Comparison of ENCODE assay signal across 1 cellular context in genomic region chr9:134174526-134175290, GRCh38.
TF ChIP-seq lines count a peak whose summit lies in the region.

No MANE protein-coding gene starts in this region.

TF ChIP-seq in IMR-90, 13 proteins besides CTCF, POLR2A, EP300 and RAD21 (continued from another document):
- no peak for TF ChIP-seq SMC3 (IDR thresholded peaks at IDR 0.05; ENCODE audit: low read depth, low read length)
- TF ChIP-seq RCOR1 (IDR thresholded peaks at IDR 0.05; ENCODE audit: insufficient replicate concordance, low read length), result no peak
- TF ChIP-seq CEBPB (IDR thresholded peaks at IDR 0.05; ENCODE audit: low read depth, low read length), result no peak
